Comparison of ENCODE assay signal across 8 cellular contexts in the genomic region with DNA sequence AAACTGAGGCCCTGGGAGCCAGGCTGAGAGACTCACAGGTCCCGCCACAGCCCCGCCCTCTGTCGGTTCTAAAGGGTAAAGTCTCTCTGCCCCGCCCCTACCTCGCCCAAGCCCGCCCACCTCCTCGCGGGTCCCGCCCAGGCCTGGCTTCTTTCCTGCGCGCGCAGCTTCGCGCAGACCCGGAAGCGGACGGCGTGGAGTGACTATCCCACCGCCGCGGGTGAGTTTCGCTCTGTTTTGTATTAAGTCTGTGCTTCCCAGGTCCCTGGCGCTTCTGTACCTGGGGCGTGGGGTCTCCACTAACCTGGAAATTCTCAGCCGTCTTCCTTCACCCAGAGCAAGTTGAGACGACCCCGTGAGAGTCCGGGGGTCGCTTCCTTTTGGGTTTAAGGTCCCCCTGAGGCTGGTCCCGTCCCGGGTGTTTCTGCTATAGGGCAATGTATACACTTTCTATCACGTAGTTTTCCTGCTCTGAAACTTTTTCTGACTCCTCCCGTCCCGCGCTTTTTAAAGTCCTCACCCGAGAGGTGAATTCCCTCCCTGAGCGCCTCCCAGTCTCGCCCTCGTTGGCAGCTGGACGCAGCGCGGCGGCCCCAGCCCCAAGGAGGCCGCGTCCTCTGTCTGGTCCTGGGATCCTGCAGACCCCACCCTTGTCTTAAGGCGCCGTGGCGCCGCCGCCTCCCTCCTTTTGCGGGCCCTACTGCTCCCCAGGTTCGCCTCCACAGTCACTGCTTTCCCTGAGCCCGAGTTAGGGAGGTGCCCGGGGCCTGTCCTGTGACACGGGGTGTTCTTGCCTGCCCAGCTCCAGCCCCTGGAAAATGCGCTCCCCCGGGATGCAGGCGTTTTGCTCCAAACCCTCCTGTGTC. TPM values are rescaled to one million over a fixed set of nuclear protein-coding genes. Genes with fewer than 3 reads are reported as not detected.
A peak's percentile ranks its signal among the peaks of the same experiment; 100 is the strongest.
DNase-seq lines count a peak whose midpoint lies in the region; ATAC-seq and TF ChIP-seq lines count a peak whose summit lies in the region.

A gene (plus strand): TSS at position 176 of the 866 bp plus-strand sequence. CDS start 2,867 bp downstream, outside the sequence.

- peak; percentile 93 to 99 (median 96) for DNase-seq in CD4-positive, alpha-beta T cell
- DNase-seq in HL-60 (ENCODE audit: low read depth in 1 of 2, low spot score in 1 of 2) (peak; percentile 86 to 93), NCI-H82 treated with DMSO at 0.1 percent for 48 hours (lab: John Stamatoyannopoulos, UW; ENCODE audit: unreplicated experiment) (peak; percentile 56), lung microvascular endothelial cell (ENCODE audit: low read depth in 2 of 2) (peak; percentile 91 to 93)
- DNase-seq in activated CD8-positive, alpha-beta T cell treated with anti-CD3 and anti-CD28 coated beads for 36 hours = peak; percentile 97
- DNase-seq in effector CD4-positive, alpha-beta T cell = peak; percentile 95
- DNase-seq in stimulated activated CD4-positive, alpha-beta T cell treated with anti-CD3 and anti-CD28 coated beads, TNF-alpha, amount 100 ng/mL, for 4 hours (ENCODE audit: low read depth in 3 of 3) = peak; percentile 93 to 97 (median 95)

- POLR2A ChIA-PET in CD4-positive, alpha-beta T cell (lab: Charles Lee) = interaction anchor here (0.6 to 1.0 kb wide), 3 partner anchors 27 to 125 kb away, joined by 3 to 4 read pairs (median 3); no protein-coding TSS in a partner anchor
- POLR2A ChIA-PET in activated CD8-positive, alpha-beta T cell treated with anti-CD3 and anti-CD28 coated beads for 36 hours (lab: Charles Lee) = interaction anchor here (0.6 to 0.9 kb wide), 2 partner anchors 76 to 200 kb away, joined by 3 read pairs; no protein-coding TSS in a partner anchor

- peak within 1 kb of the TSS; percentile 93 for H3K4me3 Mint-ChIP-seq in CD4-positive, alpha-beta T cell
- H3K4me3 Mint-ChIP-seq in activated CD8-positive, alpha-beta T cell treated with anti-CD3 and anti-CD28 coated beads for 36 hours = peak within 1 kb of the TSS; percentile 82

- peaks cover 7% of the 10 kb centered on the region for H3K9me3 ChIP-seq in CD4-positive, alpha-beta T cell (ENCODE audit: control insufficient read depth, low read length)

- peak; percentile 56 for TF ChIP-seq CTCF in CD4-positive, alpha-beta T cell (IDR thresholded peaks at IDR 0.05)
- TF ChIP-seq CTCF in HL-60 (IDR thresholded peaks at IDR 0.05; ENCODE audit: insufficient read depth, low read length) = no peak
- TF ChIP-seq CTCF in activated CD8-positive, alpha-beta T cell treated with anti-CD3 and anti-CD28 coated beads for 36 hours (IDR thresholded peaks at IDR 0.05) = no peak

- H3K27ac ChIP-seq in CD4-positive, alpha-beta T cell (ENCODE audit: low read depth, low read length) = peak within 1 kb of the TSS; percentile 35
- peak within 1 kb of the TSS; percentile 83 for H3K27ac ChIP-seq in HL-60 (replicated peaks)

- intact Hi-C loops in CD4-positive, alpha-beta T cell (cut with DNase I, micrococcal nuclease) = loop anchor here (1.0 to 10.0 kb wide), 8 partner anchors 30 to 290 kb away; a partner anchor contains a TSS
- intact Hi-C loops in activated CD8-positive, alpha-beta T cell treated with anti-CD3 and anti-CD28 coated beads for 36 hours (cut with micrococcal nuclease) = no loop called here

- H3K27me3 ChIP-seq in CD4-positive, alpha-beta T cell (ENCODE audit: control insufficient read depth, insufficient read depth, low read length) = no peaks in the 10 kb centered on the region
- no peaks in the 10 kb centered on the region for H3K27me3 ChIP-seq in HL-60 (ENCODE audit: insufficient read depth, poor library complexity, severe bottlenecking)

- H3K27ac Mint-ChIP-seq in CD4-positive, alpha-beta T cell = peak within 1 kb of the TSS; percentile 93
- H3K27ac Mint-ChIP-seq in activated CD8-positive, alpha-beta T cell treated with anti-CD3 and anti-CD28 coated beads for 36 hours = peak within 1 kb of the TSS; percentile 88

- no peaks in the 10 kb centered on the region for H3K27me3 Mint-ChIP-seq in CD4-positive, alpha-beta T cell
- no peaks in the 10 kb centered on the region for H3K27me3 Mint-ChIP-seq in activated CD8-positive, alpha-beta T cell treated with anti-CD3 and anti-CD28 coated beads for 36 hours

- peaks cover 33% of the 10 kb centered on the region for H3K4me1 Mint-ChIP-seq in CD4-positive, alpha-beta T cell (ENCODE audit: low read depth)
- H3K4me1 Mint-ChIP-seq in activated CD8-positive, alpha-beta T cell treated with anti-CD3 and anti-CD28 coated beads for 36 hours (ENCODE audit: low read depth) = peaks cover 26% of the 10 kb centered on the region

- H3K9me3 Mint-ChIP-seq in CD4-positive, alpha-beta T cell = no peaks in the 10 kb centered on the region
- peaks cover 15% of the 10 kb centered on the region for H3K9me3 Mint-ChIP-seq in activated CD8-positive, alpha-beta T cell treated with anti-CD3 and anti-CD28 coated beads for 36 hours

- H3K36me3 Mint-ChIP-seq in CD4-positive, alpha-beta T cell (ENCODE audit: low read depth) = peaks cover 67% of the 10 kb centered on the region
- peaks cover 30% of the 10 kb centered on the region for H3K36me3 Mint-ChIP-seq in activated CD8-positive, alpha-beta T cell treated with anti-CD3 and anti-CD28 coated beads for 36 hours (ENCODE audit: low read depth)

- peak within 1 kb of the TSS; percentile 69 for H3K4me3 ChIP-seq in HL-60 (replicated peaks; ENCODE audit: insufficient read depth, low read length)

- peak; percentile 97 for ATAC-seq in CD4-positive, alpha-beta T cell (ENCODE audit: poor library complexity)
- ATAC-seq in GM19397 (IDR thresholded peaks at IDR 0.05; ENCODE audit: unreplicated experiment) = peak; percentile 93
- peak; percentile 100 for ATAC-seq in activated CD8-positive, alpha-beta T cell treated with anti-CD3 and anti-CD28 coated beads for 36 hours

- CTCF ChIA-PET in CD4-positive, alpha-beta T cell (lab: Charles Lee) = interaction anchor here (1.2 to 1.6 kb wide), 2 partner anchors 30 to 200 kb away, joined by 4 to 5 read pairs; no protein-coding TSS in a partner anchor
- CTCF ChIA-PET in activated CD8-positive, alpha-beta T cell treated with anti-CD3 and anti-CD28 coated beads for 36 hours (lab: Charles Lee) = interaction anchor here (1.0 to 1.3 kb wide), 2 partner anchors 30 to 200 kb away, joined by 4 to 7 read pairs; no protein-coding TSS in a partner anchor

RNA-seq across cellular contexts. Expression of the gene that starts here (rescaled TPM):
- total RNA-seq in CD4-positive, alpha-beta T cell = 1 to 10 TPM; 6.7 to 9.0 TPM
- total RNA-seq in activated CD8-positive, alpha-beta T cell treated with anti-CD3 and anti-CD28 coated beads for 36 hours = 10 to 100 TPM; 11.1 to 11.7 TPM
- total RNA-seq in lung microvascular endothelial cell = 8.1 and 13.1 TPM in 2 replicates

Comparison
In these comparisons a context has a peak if more than half of its experiments do, and no peak if none do; other contexts are left out.
1. Peak in every context shown above with its lines: DNase-seq, ATAC-seq, H3K4me3 ChIP-seq and H3K27ac ChIP-seq.